Comparison of ENCODE assay signal across 20 cellular contexts in genomic region chr2:239930871-239931771, GRCh38.
DNase-seq lines count a peak whose midpoint lies in the region; ATAC-seq, FAIRE-seq and TF ChIP-seq lines count a peak whose summit lies in the region.
"Had no signal": no experiment of that assay in that cellular context is flagged by ENCODE, and none has a peak within 500 bp of the region (broad histone marks: within the 10 kb centered on the region; RNA-seq: fewer than 3 reads in every experiment).

No MANE protein-coding gene starts in this region.

- H2AK5ac ChIP-seq in neuronal stem cell (ENCODE audit: low read depth, low read length), result no peak overlapping the region

- no peaks in the 10 kb centered on the region for H3K4me1 ChIP-seq in right lobe of liver
- H3K4me1 ChIP-seq in HepG2 (ENCODE audit: insufficient read depth, low read length), result peaks cover 8% of the 10 kb centered on the region; the same call in 1 of the 2 replicates
- no peaks in the 10 kb centered on the region for H3K4me1 ChIP-seq in ovary (ENCODE audit: insufficient read depth)
- H3K4me1 ChIP-seq in neuronal stem cell (ENCODE audit: control insufficient read depth in 2 of 2, insufficient read depth in 1 of 2, low read depth in 1 of 2, low read length in 2 of 2), result peaks cover 2 to 3% of the 10 kb centered on the region in 2 donors
- H3K4me1 ChIP-seq: ascending aorta, HAP-1 had no signal

- no peak overlapping the region for H3K27ac Mint-ChIP-seq in chondrocyte (ENCODE audit: unreplicated experiment)
- H3K27ac Mint-ChIP-seq: activated CD8-positive, alpha-beta T cell treated with anti-CD3 and anti-CD28 coated beads, Interleukin-2, amount 10 ng/mL, durations not matched to agents 7 days and 5 days; memory B cell; T-helper 1 cell treated with Interleukin-12 subunit alpha and Interleukin-12 subunit beta and Interleukin-4 antibody, amounts not matched to agents 30 μg/mL and 1 μg/mL, for 36 hours had no signal

- no peak overlapping the region for H3K9ac ChIP-seq in HepG2 (ENCODE audit: insufficient read depth, low read depth, low read length)
- no peak overlapping the region for H3K9ac ChIP-seq in neuronal stem cell (ENCODE audit: low read depth, low read length, poor library complexity)

- DNase-seq in right lobe of liver, result peak in 2 of 3 donors; percentile 24 to 29
- DNase-seq in HepG2 (ENCODE audit: low spot score), result no peak
- DNase-seq in chondrocyte (ENCODE audit: low spot score), result peak; percentile 56
- peak in 3 of 5 donors; percentile 4 to 13 (median 4) for DNase-seq in ovary
- DNase-seq in neuronal stem cell (ENCODE audit: low spot score), result no peak
- no peak for DNase-seq in occipital lobe (lab: John Stamatoyannopoulos, UW)
- no peak for DNase-seq in nucleus accumbens (lab: John Stamatoyannopoulos, UW)
- DNase-seq: activated CD8-positive, alpha-beta T cell treated with anti-CD3 and anti-CD28 coated beads, Interleukin-2, amount 10 ng/mL, durations not matched to agents 7 days and 5 days; DMS53; NCI-H1105 treated with DMSO at 0.1 percent for 48 hours; NCI-H748 treated with DMSO at 0.1 percent for 48 hours; OCI-M1 had no signal

- H2AFZ ChIP-seq in HepG2 (ENCODE audit: low read length) (no peak overlapping the region), neuronal stem cell (ENCODE audit: low read length) (no peak overlapping the region)

- H3K27me3 ChIP-seq in right lobe of liver (no peaks in the 10 kb centered on the region), HepG2 (ENCODE audit: control insufficient read depth in 1 of 2, insufficient read depth in 2 of 2, low read length in 2 of 2) (peaks cover 0 to 13% of the 10 kb centered on the region in 2 experiments; a peak in 2 of 5 replicates), ovary (no peaks in the 10 kb centered on the region), neuronal stem cell (ENCODE audit: control insufficient read depth in 3 of 3, insufficient read depth in 3 of 3, low read depth in 1 of 3, low read length in 3 of 3) (no peaks in the 10 kb centered on the region)
- H3K27me3 ChIP-seq: ascending aorta, SJCRH30 had no signal

- intact Hi-C loops in right lobe of liver (cut with DNase I), result no loop called here
- intact Hi-C loops in HepG2 (cut with micrococcal nuclease; ENCODE audit: unreplicated experiment), result loop anchor here (10.0 kb wide), 1 partner anchor 214 kb away; the partner anchor contains the start of gene OTOS
- intact Hi-C loops in ovary (cut with DNase I), result loop anchor here in 1 of 4 donors (10.0 kb wide), 1 partner anchor 64 kb away; no protein-coding TSS in a partner anchor

- H3K4me1 Mint-ChIP-seq in chondrocyte (ENCODE audit: low read depth), result peaks cover 18% of the 10 kb centered on the region

- BruUV-seq in HepG2 (replicated peaks; lab: Mats Ljungman, UMichigan), result no TSS peak

- no peak overlapping the region for H2BK5ac ChIP-seq in neuronal stem cell (ENCODE audit: low read length)

- no peaks in the 10 kb centered on the region for H4K20me1 ChIP-seq in HepG2 (ENCODE audit: insufficient read depth, low read length)

- H3K23ac ChIP-seq in neuronal stem cell (ENCODE audit: low read depth, low read length, poor library complexity), result no peak overlapping the region

- H3K4ac ChIP-seq in neuronal stem cell (ENCODE audit: low read length), result no peak overlapping the region

- no peaks in the 10 kb centered on the region for H3K9me3 Mint-ChIP-seq in chondrocyte (ENCODE audit: low read depth)
- H3K9me3 Mint-ChIP-seq: T-helper 1 cell treated with Interleukin-12 subunit alpha and Interleukin-12 subunit beta and Interleukin-4 antibody, amounts not matched to agents 30 μg/mL and 1 μg/mL, for 36 hours had no signal

- no peak for FAIRE-seq in HepG2 (lab: Jason Lieb, UNC)

- no peak overlapping the region for H3K18ac ChIP-seq in neuronal stem cell (ENCODE audit: low read length)

- H3K9me3 ChIP-seq in right lobe of liver (no peaks in the 10 kb centered on the region), HepG2 (ENCODE audit: low read length) (no peaks in the 10 kb centered on the region), ovary (no peaks in the 10 kb centered on the region), neuronal stem cell (replicated peaks in 1 of 2; ENCODE audit: control insufficient read depth in 2 of 2, insufficient read depth in 1 of 2, low read depth in 1 of 2, low read length in 2 of 2) (peaks cover 0 to 2% of the 10 kb centered on the region in 2 donors)
- H3K9me3 ChIP-seq: ascending aorta, HAP-1, SJCRH30 had no signal

- POLR2A ChIA-PET in HepG2 (lab: Yijun Ruan, JAX), result no interaction called here

- H4K8ac ChIP-seq in neuronal stem cell (ENCODE audit: low read depth, low read length), result no peak overlapping the region

- H4K91ac ChIP-seq in neuronal stem cell (ENCODE audit: low read depth, low read length, poor library complexity), result no peak overlapping the region

- TF ChIP-seq RAD21 in HepG2 (CRISPR knock-in tag; IDR thresholded peaks at IDR 0.05), result no peak

- H3K36me3 ChIP-seq in right lobe of liver (no peaks in the 10 kb centered on the region), HepG2 (replicated peaks in 1 of 2; ENCODE audit: control insufficient read depth in 1 of 2, insufficient read depth in 2 of 2, low read length in 2 of 2) (no peaks in the 10 kb centered on the region), ovary (no peaks in the 10 kb centered on the region), neuronal stem cell (replicated peaks in 1 of 2; ENCODE audit: control insufficient read depth in 2 of 2, insufficient read depth in 2 of 2, low read length in 2 of 2) (no peaks in the 10 kb centered on the region)
- H3K36me3 ChIP-seq: ascending aorta, HAP-1, SJCRH30 had no signal

- no peaks in the 10 kb centered on the region for H3K36me3 Mint-ChIP-seq in chondrocyte (ENCODE audit: low read depth)
- H3K36me3 Mint-ChIP-seq: CD8-positive, alpha-beta memory T cell had no signal

- ATAC-seq in right lobe of liver, result no peak
- ATAC-seq in HepG2, result no peak
- no peak for ATAC-seq in HG03159 (IDR thresholded peaks at IDR 0.05; ENCODE audit: unreplicated experiment)
- ATAC-seq: activated CD8-positive, alpha-beta T cell treated with anti-CD3 and anti-CD28 coated beads, Interleukin-2, amount 10 ng/mL, durations not matched to agents 7 days and 5 days; naive thymus-derived CD4-positive, alpha-beta T cell had no signal

- no peak for TF ChIP-seq CTCF in right lobe of liver (IDR thresholded peaks at IDR 0.05)
- no peak for TF ChIP-seq CTCF in HepG2 (CRISPR knock-in tag; IDR thresholded peaks at IDR 0.05)
- no peak for TF ChIP-seq CTCF in chondrocyte (IDR thresholded peaks at IDR 0.05)
- TF ChIP-seq CTCF in ovary (IDR thresholded peaks at IDR 0.05), result no peak

- TF ChIP-seq EP300 in HepG2 (IDR thresholded peaks at IDR 0.05; ENCODE audit: low read depth in 2 of 2, low read length in 2 of 2), result no peak
- TF ChIP-seq EP300 in HepG2 (CRISPR knock-in tag; IDR thresholded peaks at IDR 0.05; ENCODE audit: borderline replicate concordance), result no peak
- no peak for TF ChIP-seq EP300 in ovary (IDR thresholded peaks at IDR 0.05)

- no peak for TF ChIP-seq POLR2A in right lobe of liver (IDR thresholded peaks at IDR 0.05)
- no peak for TF ChIP-seq POLR2A in HepG2 (IDR thresholded peaks at IDR 0.05; ENCODE audit: insufficient read depth in 1 of 2, low read depth in 2 of 2, low read length in 2 of 2)
- no peak for TF ChIP-seq POLR2A in ovary (IDR thresholded peaks at IDR 0.05)

- H2BK12ac ChIP-seq in neuronal stem cell (ENCODE audit: low read length), result no peak overlapping the region

- H3K27ac ChIP-seq in right lobe of liver, result no peak overlapping the region
- H3K27ac ChIP-seq in HepG2 (ENCODE audit: extremely low read length, insufficient read depth, low read length), result no peak overlapping the region
- no peak overlapping the region for H3K27ac ChIP-seq in ovary
- no peak overlapping the region for H3K27ac ChIP-seq in neuronal stem cell (replicated peaks; ENCODE audit: low read length)
- H3K27ac ChIP-seq: ascending aorta, SJCRH30 had no signal

- WGBS in right lobe of liver (ENCODE audit: insufficient coverage, low coverage, low lambda C conversion rate, missing lambda C conversion rate), result 29% methylated on average over 3 of the region's 21 CpGs
- WGBS in HepG2 (ENCODE audit: low lambda C conversion rate), result 46% methylated on average over 21 of the region's 21 CpGs
- 78 to 86% (median 81%) methylated on average over 20 to 21 of the region's 21 CpGs for WGBS in ovary, 3 donors
- no CpG with 5 or more reads among the region's 21 CpGs for WGBS in neuronal stem cell (ENCODE audit: extremely low coverage in 2 of 2, insufficient read length in 2 of 2, insufficient replicate concordance in 1 of 2), 2 donors

- no peak overlapping the region for H3K14ac ChIP-seq in neuronal stem cell (ENCODE audit: low read length)

- H3K4me3 ChIP-seq in right lobe of liver (no peak overlapping the region), HepG2 (replicated peaks in 1 of 3; ENCODE audit: insufficient read depth in 1 of 3, low read depth in 2 of 3, low read length in 3 of 3) (no peak overlapping the region), ovary (no peak overlapping the region), neuronal stem cell (ENCODE audit: low read length in 2 of 2) (no peak overlapping the region)
- H3K4me3 ChIP-seq: ascending aorta, HAP-1, SJCRH30 had no signal

- no peak overlapping the region for H2BK120ac ChIP-seq in neuronal stem cell (ENCODE audit: low read depth, low read length)

- no peak overlapping the region for H3K4me3 Mint-ChIP-seq in chondrocyte (ENCODE audit: unreplicated experiment)
- H3K4me3 Mint-ChIP-seq: activated CD8-positive, alpha-beta T cell treated with anti-CD3 and anti-CD28 coated beads, Interleukin-2, amount 10 ng/mL, durations not matched to agents 7 days and 5 days; CD8-positive, alpha-beta memory T cell; memory B cell; naive thymus-derived CD4-positive, alpha-beta T cell; T-helper 1 cell treated with Interleukin-12 subunit alpha and Interleukin-12 subunit beta and Interleukin-4 antibody, amounts not matched to agents 30 μg/mL and 1 μg/mL, for 36 hours had no signal

- in situ Hi-C loops in HepG2 (cut with HindIII; ENCODE audit: extremely low pct_ligation_motif_present, low pct_unique_long_range_greater_than_20kb), result loop anchor here (10.0 kb wide), 1 partner anchor 204 kb away; the partner anchor contains the start of gene COPS9

- H3K4me2 ChIP-seq in HepG2 (ENCODE audit: low read depth, low read length) (no peak overlapping the region), neuronal stem cell (ENCODE audit: insufficient read depth, low read length, poor library complexity, severe bottlenecking) (no peak overlapping the region)

- no peaks in the 10 kb centered on the region for H3K79me2 ChIP-seq in HepG2 (ENCODE audit: insufficient read depth, low read length)

- H3K27me3 Mint-ChIP-seq in chondrocyte (ENCODE audit: low read depth), result no peaks in the 10 kb centered on the region

- H2BK15ac ChIP-seq in neuronal stem cell (ENCODE audit: low read length), result no peak overlapping the region

- CTCF ChIA-PET in HepG2 (lab: Yijun Ruan, JAX; ENCODE audit: low intra/inter-chr PET ratio, low total read pairs), result no interaction called here

- H3K79me1 ChIP-seq in neuronal stem cell (ENCODE audit: low read depth, low read length), result peaks cover 2% of the 10 kb centered on the region

TF ChIP-seq in HepG2, 621 proteins besides CTCF, POLR2A, EP300 and RAD21 (continues in another document):
- TF ChIP-seq ZFX (CRISPR knock-in tag; IDR thresholded peaks at IDR 0.05; ENCODE audit: low read depth) (no peak), JARID2 (CRISPR knock-in tag; IDR thresholded peaks at IDR 0.05; ENCODE audit: insufficient replicate concordance) (no peak), FOSL1 (CRISPR knock-in tag; IDR thresholded peaks at IDR 0.05; ENCODE audit: borderline replicate concordance) (no peak), RARG (CRISPR knock-in tag; IDR thresholded peaks at IDR 0.05; ENCODE audit: low read depth) (no peak)

Comparison
In these comparisons a context has a peak if more than half of its experiments do, and no peak if none do; other contexts are left out.
1. DNase-seq: peak in right lobe of liver (2 of 3), chondrocyte (single experiment) and ovary (3 of 5); none in HepG2 (single experiment), neuronal stem cell (single experiment), occipital lobe (single experiment) and nucleus accumbens (0 of 56).